ENCODE assay signal across 8 cellular contexts in the genomic region with DNA sequence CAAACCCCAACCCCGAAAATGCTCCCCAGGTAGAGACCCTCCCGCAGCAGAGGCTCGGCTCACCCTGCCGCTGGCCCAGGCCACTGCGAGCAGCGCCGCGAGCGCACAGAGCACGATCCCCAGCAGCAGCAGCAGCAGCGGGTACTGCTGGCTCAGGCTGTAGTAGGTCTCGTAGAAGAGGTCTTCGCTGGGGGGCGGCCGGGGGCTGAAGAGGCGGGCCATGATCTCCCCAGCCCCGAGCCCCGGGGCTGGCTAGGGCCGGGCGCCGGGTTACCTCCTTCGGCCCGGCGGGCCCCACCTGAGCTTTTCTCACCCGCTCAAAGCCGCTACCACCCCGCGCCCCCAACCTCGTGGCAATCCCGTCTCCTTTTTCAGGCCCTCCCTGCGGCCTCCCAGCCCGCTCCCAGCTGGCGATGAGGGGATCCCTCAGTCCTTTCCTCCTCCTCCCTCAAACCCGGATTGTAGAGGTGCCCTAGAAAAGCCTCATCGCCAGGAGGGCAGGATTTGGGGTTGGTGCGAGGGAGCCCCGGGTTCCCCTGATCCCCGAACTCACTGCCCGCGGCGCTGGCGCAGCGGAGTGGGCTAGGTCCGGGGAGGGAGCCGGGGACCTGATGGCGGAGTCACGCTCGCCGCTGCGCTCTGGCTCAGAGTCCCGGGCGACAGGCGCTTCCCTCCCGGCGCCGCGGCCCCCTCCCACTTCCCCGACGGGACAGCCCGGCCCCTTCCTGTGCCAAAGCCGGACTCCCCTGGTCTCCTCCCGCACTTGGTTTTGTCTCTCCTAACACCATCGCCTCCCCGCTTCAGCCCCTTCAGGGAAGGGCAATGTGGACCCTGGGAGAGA. TPM values are rescaled to one million over a fixed set of nuclear protein-coding genes. Genes with fewer than 3 reads are reported as not detected.
DNase-seq lines count a peak whose midpoint lies in the region; ATAC-seq and TF ChIP-seq lines count a peak whose summit lies in the region.

A gene (minus strand): TSS at position 641 of the 841 bp plus-strand sequence. CDS start 419 bp downstream, at position 222.

- TF ChIP-seq CTCF in HL-60 (IDR thresholded peaks at IDR 0.05; ENCODE audit: insufficient read depth, low read length) (no peak), sigmoid colon (IDR thresholded peaks at IDR 0.05) (no peak)

- intact Hi-C loops in right cardiac atrium (cut with DNase I): loop anchor here in 1 of 4 donors (5.0 kb wide), 1 partner anchor 103 kb away; no protein-coding TSS in a partner anchor
- intact Hi-C loops in sigmoid colon (cut with DNase I): loop anchor here (5.0 to 10.0 kb wide), 2 partner anchors 78 to 340 kb away; no protein-coding TSS in a partner anchor

- DNase-seq in HL-60 (ENCODE audit: low read depth in 1 of 2, low spot score in 1 of 2): peak in 1 of 2 experiments; percentile 2
- peak; percentile 46 for DNase-seq in activated naive CD4-positive, alpha-beta T cell treated with anti-CD3 and anti-CD28 coated beads, Interleukin-2, amount 50 U/mL, for 16 hours
- peak; percentile 73 to 90 (median 88) for DNase-seq in right cardiac atrium
- no peak for DNase-seq in sigmoid colon
- no peak for DNase-seq in COLO668 (lab: John Stamatoyannopoulos, UW; ENCODE audit: unreplicated experiment)
- DNase-seq in ACHN: no peak
- no peak for DNase-seq in LoVo (ENCODE audit: low spot score)

- peak; percentile 40 to 62 for ATAC-seq in right cardiac atrium
- no peak for ATAC-seq in HG03039 (IDR thresholded peaks at IDR 0.05; ENCODE audit: unreplicated experiment)

- H3K27me3 ChIP-seq in HL-60 (ENCODE audit: insufficient read depth, poor library complexity, severe bottlenecking): peaks cover 10% of the 10 kb centered on the region
- no peaks in the 10 kb centered on the region for H3K27me3 ChIP-seq in right cardiac atrium (ENCODE audit: control insufficient read depth, insufficient read depth)
- peaks cover 8 to 69% (median 56%) of the 10 kb centered on the region in 3 donors for H3K27me3 ChIP-seq in sigmoid colon

- TF ChIP-seq POLR2A in sigmoid colon (IDR thresholded peaks at IDR 0.05): no peak

- H3K4me3 ChIP-seq in HL-60 (replicated peaks; ENCODE audit: insufficient read depth, low read length) (peak within 1 kb of the TSS; percentile 15), right cardiac atrium (ENCODE audit: low read length) (peak within 1 kb of the TSS; percentile 60), sigmoid colon (peak within 1 kb of the TSS; percentile 16 to 39 (median 30))

- H3K27ac ChIP-seq in HL-60 (replicated peaks) (no peak within 1 kb of the TSS), right cardiac atrium (ENCODE audit: low read length) (peak within 1 kb of the TSS; percentile 74), sigmoid colon (peak within 1 kb of the TSS; percentile 15 to 70 (median 50))

- 2% methylated on average over 64 of the region's 64 CpGs for WGBS in right cardiac atrium
- 6 to 8% methylated on average over 64 of the region's 64 CpGs for WGBS in sigmoid colon, 2 donors

- no peak for TF ChIP-seq EP300 in sigmoid colon (IDR thresholded peaks at IDR 0.05)

- peaks cover 2% of the 10 kb centered on the region for H3K4me1 ChIP-seq in right cardiac atrium (ENCODE audit: control insufficient read depth, insufficient read depth, low read length)
- peaks cover 0 to 40% (median 31%) of the 10 kb centered on the region in 4 donors for H3K4me1 ChIP-seq in sigmoid colon

- in situ Hi-C loops in ACHN (cut with HindIII; ENCODE audit: low pct_ligation_motif_present, low pct_unique_long_range_greater_than_20kb, low sequenced_read_pairs): no loop called here

- H3K36me3 ChIP-seq in sigmoid colon: no peaks in the 10 kb centered on the region

- H3K9me3 ChIP-seq in right cardiac atrium (ENCODE audit: control insufficient read depth, low read length): no peaks in the 10 kb centered on the region
- H3K9me3 ChIP-seq in sigmoid colon: no peaks in the 10 kb centered on the region

RNA-seq across cellular contexts. Expression of the gene that starts here (rescaled TPM):
- 10 to 100 TPM; 24.1 to 45.3 (median 32.8) TPM for total RNA-seq in right cardiac atrium
- polyA plus RNA-seq in right cardiac atrium: 33.4 TPM
- 10 to 100 TPM in 3 of 4 donors, 1 to 10 TPM in 1; 8.1 to 36.0 (median 17.7) TPM for total RNA-seq in sigmoid colon
- 10 to 100 TPM in 1 of 3 donors, 1 to 10 TPM in 2; 1.4 to 16.5 (median 2.4) TPM for polyA plus RNA-seq in sigmoid colon

Comparison
In these comparisons a context has a peak if more than half of its experiments do, and no peak if none do; other contexts are left out.
1. DNase-seq: peak in activated naive CD4-positive, alpha-beta T cell treated with anti-CD3 and anti-CD28 coated beads, Interleukin-2, amount 50 U/mL, for 16 hours (single experiment) and right cardiac atrium (3 of 3); none in sigmoid colon (single experiment), COLO668 (single experiment), ACHN (single experiment) and LoVo (single experiment).
2. Peak in every context shown above with its lines, with median percentiles within 50 percentile points of each other: H3K4me3 ChIP-seq.